Comparison of ENCODE assay signal across 31 cellular contexts in genomic region chr5:115637507-115637906, GRCh38. TPM values are rescaled to one million over a fixed set of nuclear protein-coding genes. Genes with fewer than 3 reads are reported as not detected.
"Had no signal": no experiment of that assay in that cellular context is flagged by ENCODE, and none has a peak within 500 bp of the region (broad histone marks: within the 10 kb centered on the region; RNA-seq: fewer than 3 reads in every experiment).

No MANE protein-coding gene starts in this region.

- H3K4me3 ChIP-seq: adrenal gland, body of pancreas had no signal

- FAIRE-seq: astrocyte, bronchial epithelial cell, RCC 7860 had no signal

- DNase-seq: activated B cell treated with CpG ODN at 0.5 μM for 24 hours; activated CD4-positive, alpha-beta T cell treated with anti-CD3 and anti-CD28 coated beads for 4 hours; activated CD4-positive, alpha-beta T cell treated with anti-CD3 and anti-CD28 coated beads, Interleukin-2, amount 50 U/mL, for 1 hour; activated CD4-positive, CD25-positive, alpha-beta regulatory T cell treated with anti-CD3 and anti-CD28 coated beads, Interleukin-2, amount 50 U/mL, for 72 hours; activated gamma-delta T cell; activated naive CD8-positive, alpha-beta T cell treated with anti-CD3 and anti-CD28 coated beads, Interleukin-2, amount 10 ng/mL, durations not matched to agents 7 days and 5 days; activated T-cell treated with anti-CD3 and anti-CD28 coated beads, Interleukin-2, amount 50 U/mL, for 1 hour; adrenal gland; body of pancreas; cerebellar nuclear complex; MM.1S; MV-4-11; NCI-H1092; NCI-H187 treated with DMSO at 0.1 percent for 48 hours; NCI-H2081; NCI-H446 treated with DMSO at 0.1 percent for 48 hours; NCI-H524 treated with DMSO at 0.1 percent for 48 hours; PC-3; SIG-M5; T-cell; T-helper 17 cell had no signal

- H3K27ac ChIP-seq: adrenal gland, body of pancreas, KMS-11, RWPE1, VCaP had no signal

- H3K4me3 Mint-ChIP-seq: activated B cell treated with CpG ODN at 0.5 μM for 24 hours; activated CD8-positive, alpha-beta T cell treated with anti-CD3 and anti-CD28 coated beads for 36 hours; activated naive CD4-positive, alpha-beta T cell treated with anti-CD3 and anti-CD28 coated beads for 36 hours; activated naive CD8-positive, alpha-beta T cell treated with anti-CD3 and anti-CD28 coated beads, Interleukin-2, amount 10 ng/mL, durations not matched to agents 7 days and 5 days; T-cell; T-helper 17 cell had no signal

- H3K4me2 ChIP-seq: KMS-11 had no signal

- H3K27me3 ChIP-seq: adrenal gland, body of pancreas had no signal

- H3K27ac Mint-ChIP-seq: activated B cell treated with CpG ODN at 0.5 μM for 24 hours; activated CD8-positive, alpha-beta T cell treated with anti-CD3 and anti-CD28 coated beads for 36 hours; activated naive CD4-positive, alpha-beta T cell treated with anti-CD3 and anti-CD28 coated beads for 36 hours; activated naive CD8-positive, alpha-beta T cell treated with anti-CD3 and anti-CD28 coated beads, Interleukin-2, amount 10 ng/mL, durations not matched to agents 7 days and 5 days; activated T-helper 2 cell treated with anti-CD3 and anti-CD28 coated beads, Interferon-gamma antibody, Interleukin-2, Interleukin-4, amounts not matched to agents 10 μg/mL and 5 μg/mL and 100 μg/mL, durations not matched to agents 14 hours and 24 hours and 36 hours; T-cell; T-helper 17 cell had no signal

- H3K36me3 ChIP-seq: adrenal gland had no signal

- H3K9ac ChIP-seq: KMS-11 had no signal

- H3K36me3 Mint-ChIP-seq: activated naive CD8-positive, alpha-beta T cell treated with anti-CD3 and anti-CD28 coated beads, Interleukin-2, amount 10 ng/mL, durations not matched to agents 7 days and 5 days; T-cell had no signal

- H3K9me3 ChIP-seq: adrenal gland, body of pancreas had no signal

- H3K9me3 Mint-ChIP-seq: activated B cell treated with CpG ODN at 0.5 μM for 24 hours; activated CD8-positive, alpha-beta T cell treated with anti-CD3 and anti-CD28 coated beads for 36 hours; activated naive CD4-positive, alpha-beta T cell treated with anti-CD3 and anti-CD28 coated beads for 36 hours; activated naive CD8-positive, alpha-beta T cell treated with anti-CD3 and anti-CD28 coated beads, Interleukin-2, amount 10 ng/mL, durations not matched to agents 7 days and 5 days; activated T-cell treated with anti-CD3 and anti-CD28 coated beads, Interleukin-2, amount 50 U/mL, for 72 hours; activated T-helper 2 cell treated with anti-CD3 and anti-CD28 coated beads, Interferon-gamma antibody, Interleukin-2, Interleukin-4, amounts not matched to agents 10 μg/mL and 5 μg/mL and 100 μg/mL, durations not matched to agents 14 hours and 24 hours and 36 hours; T-cell had no signal

RNA-seq across cellular contexts. Expression of gene TICAM2, which starts 35.2 kb away (rescaled TPM):
- total RNA-seq: activated T-helper 2 cell treated with anti-CD3 and anti-CD28 coated beads, Interferon-gamma antibody, Interleukin-2, Interleukin-4, amounts not matched to agents 10 μg/mL and 5 μg/mL and 100 μg/mL, durations not matched to agents 14 hours and 24 hours and 36 hours had no signal
